In the genomic region with DNA sequence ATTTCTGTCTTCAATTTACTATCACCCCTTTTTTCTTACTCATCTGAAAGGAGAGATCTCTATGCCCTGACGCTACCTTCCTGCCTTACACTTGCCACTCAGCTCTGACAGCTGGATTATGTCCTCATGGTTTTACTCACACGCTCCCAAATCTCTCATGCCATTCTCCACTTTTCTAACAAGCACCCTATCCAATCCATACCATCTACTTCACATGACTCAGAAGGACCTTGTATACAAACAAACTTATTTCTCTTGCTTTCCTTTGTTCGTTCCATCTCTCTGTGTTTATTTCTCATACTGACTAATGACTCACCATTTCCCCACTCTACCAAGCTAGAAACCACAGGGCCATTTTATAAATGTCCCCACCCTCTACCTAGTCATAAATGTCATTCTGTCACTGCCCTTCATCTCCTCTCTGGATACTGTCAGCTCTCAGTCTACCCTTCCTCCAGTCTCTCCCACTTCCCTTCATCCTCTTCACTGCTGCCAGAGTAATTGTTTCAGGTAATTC, we compare ENCODE assay signal across 1 cellular context.
A peak's percentile ranks its signal among the peaks of the same experiment; 100 is the strongest.
TF ChIP-seq lines count a peak whose summit lies in the region.

No MANE protein-coding gene starts in this region.

TF ChIP-seq in GM12878, 131 proteins besides CTCF, POLR2A, EP300 and RAD21 (continued from another document):
- TF ChIP-seq, protein P1, sequence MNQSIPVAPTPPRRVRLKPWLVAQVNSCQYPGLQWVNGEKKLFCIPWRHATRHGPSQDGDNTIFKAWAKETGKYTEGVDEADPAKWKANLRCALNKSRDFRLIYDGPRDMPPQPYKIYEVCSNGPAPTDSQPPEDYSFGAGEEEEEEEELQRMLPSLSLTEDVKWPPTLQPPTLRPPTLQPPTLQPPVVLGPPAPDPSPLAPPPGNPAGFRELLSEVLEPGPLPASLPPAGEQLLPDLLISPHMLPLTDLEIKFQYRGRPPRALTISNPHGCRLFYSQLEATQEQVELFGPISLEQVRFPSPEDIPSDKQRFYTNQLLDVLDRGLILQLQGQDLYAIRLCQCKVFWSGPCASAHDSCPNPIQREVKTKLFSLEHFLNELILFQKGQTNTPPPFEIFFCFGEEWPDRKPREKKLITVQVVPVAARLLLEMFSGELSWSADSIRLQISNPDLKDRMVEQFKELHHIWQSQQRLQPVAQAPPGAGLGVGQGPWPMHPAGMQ (IDR thresholded peaks at IDR 0.05; ENCODE audit: borderline replicate concordance) = no peak
- TF ChIP-seq LARP7 (IDR thresholded peaks at IDR 0.05) = no peak
- no peak for TF ChIP-seq SRF (IDR thresholded peaks at IDR 0.05; ENCODE audit: low read depth in 2 of 2, low read length in 2 of 2)
- peak; percentile 22; the same call in 1 of the 2 replicates for TF ChIP-seq TCF12 (IDR thresholded peaks at IDR 0.05; ENCODE audit: low read depth, low read length)
- no peak for TF ChIP-seq IKZF2 (IDR thresholded peaks at IDR 0.05)
- no peak for TF ChIP-seq NKRF (conservative IDR thresholded peaks at IDR 0.05)
- no peak for TF ChIP-seq JUND (IDR thresholded peaks at IDR 0.05; ENCODE audit: low read depth, low read length)
- TF ChIP-seq NFIC (IDR thresholded peaks at IDR 0.05; ENCODE audit: low read depth, low read length) = peak; percentile 23; the same call in 1 of the 2 replicates
- peak; percentile 66 for TF ChIP-seq RUNX3 (IDR thresholded peaks at IDR 0.05; ENCODE audit: low read length)
- peak; percentile 46; the same call in 1 of the 2 replicates for TF ChIP-seq ZBED1 (IDR thresholded peaks at IDR 0.05; ENCODE audit: borderline replicate concordance)
- TF ChIP-seq, protein P2, sequence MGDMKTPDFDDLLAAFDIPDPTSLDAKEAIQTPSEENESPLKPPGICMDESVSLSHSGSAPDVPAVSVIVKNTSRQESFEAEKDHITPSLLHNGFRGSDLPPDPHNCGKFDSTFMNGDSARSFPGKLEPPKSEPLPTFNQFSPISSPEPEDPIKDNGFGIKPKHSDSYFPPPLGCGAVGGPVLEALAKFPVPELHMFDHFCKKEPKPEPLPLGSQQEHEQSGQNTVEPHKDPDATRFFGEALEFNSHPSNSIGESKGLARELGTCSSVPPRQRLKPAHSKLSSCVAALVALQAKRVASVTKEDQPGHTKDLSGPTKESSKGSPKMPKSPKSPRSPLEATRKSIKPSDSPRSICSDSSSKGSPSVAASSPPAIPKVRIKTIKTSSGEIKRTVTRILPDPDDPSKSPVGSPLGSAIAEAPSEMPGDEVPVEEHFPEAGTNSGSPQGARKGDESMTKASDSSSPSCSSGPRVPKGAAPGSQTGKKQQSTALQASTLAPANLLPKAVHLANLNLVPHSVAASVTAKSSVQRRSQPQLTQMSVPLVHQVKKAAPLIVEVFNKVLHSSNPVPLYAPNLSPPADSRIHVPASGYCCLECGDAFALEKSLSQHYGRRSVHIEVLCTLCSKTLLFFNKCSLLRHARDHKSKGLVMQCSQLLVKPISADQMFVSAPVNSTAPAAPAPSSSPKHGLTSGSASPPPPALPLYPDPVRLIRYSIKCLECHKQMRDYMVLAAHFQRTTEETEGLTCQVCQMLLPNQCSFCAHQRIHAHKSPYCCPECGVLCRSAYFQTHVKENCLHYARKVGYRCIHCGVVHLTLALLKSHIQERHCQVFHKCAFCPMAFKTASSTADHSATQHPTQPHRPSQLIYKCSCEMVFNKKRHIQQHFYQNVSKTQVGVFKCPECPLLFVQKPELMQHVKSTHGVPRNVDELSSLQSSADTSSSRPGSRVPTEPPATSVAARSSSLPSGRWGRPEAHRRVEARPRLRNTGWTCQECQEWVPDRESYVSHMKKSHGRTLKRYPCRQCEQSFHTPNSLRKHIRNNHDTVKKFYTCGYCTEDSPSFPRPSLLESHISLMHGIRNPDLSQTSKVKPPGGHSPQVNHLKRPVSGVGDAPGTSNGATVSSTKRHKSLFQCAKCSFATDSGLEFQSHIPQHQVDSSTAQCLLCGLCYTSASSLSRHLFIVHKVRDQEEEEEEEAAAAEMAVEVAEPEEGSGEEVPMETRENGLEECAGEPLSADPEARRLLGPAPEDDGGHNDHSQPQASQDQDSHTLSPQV (IDR thresholded peaks at IDR 0.05) = no peak
- TF ChIP-seq E2F8 (IDR thresholded peaks at IDR 0.05; ENCODE audit: low read depth, partially characterized antibody) = no peak
- no peak for TF ChIP-seq BCL11A (IDR thresholded peaks at IDR 0.05; ENCODE audit: low read depth, low read length)
- no peak for TF ChIP-seq BHLHE40 (IDR thresholded peaks at IDR 0.05; ENCODE audit: borderline replicate concordance in 1 of 2, low read depth in 2 of 2, low read length in 1 of 2)
